Comparison of ENCODE assay signal across 24 cellular contexts in the genomic region with DNA sequence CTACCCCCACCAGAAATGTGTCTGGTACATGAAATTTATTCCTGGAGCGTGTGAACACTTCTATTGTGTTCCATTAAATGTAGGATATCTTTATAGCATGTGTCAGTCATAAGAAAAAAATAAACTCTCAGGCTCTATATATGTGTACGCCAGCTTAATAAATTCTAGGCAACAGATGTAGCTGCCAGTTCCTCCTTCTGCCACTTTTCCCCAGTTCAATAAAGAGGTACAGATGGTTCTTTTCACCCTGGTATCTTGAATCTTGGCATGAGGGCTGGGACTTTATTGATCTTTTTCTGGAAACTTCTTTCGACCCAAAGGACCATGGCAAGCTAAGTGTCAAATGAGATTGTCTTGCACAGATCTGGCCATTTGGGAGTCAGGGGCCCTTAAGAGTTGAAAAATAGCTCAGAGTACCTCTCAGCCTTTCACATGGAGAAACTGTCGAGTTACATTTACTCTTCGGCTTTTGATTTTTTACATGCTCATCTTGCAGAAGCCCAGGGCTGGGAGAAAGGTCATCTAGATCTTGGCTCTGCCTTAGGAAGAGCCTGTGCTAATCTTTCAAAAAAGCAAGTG.
"Had no signal": no experiment of that assay in that cellular context is flagged by ENCODE, and none has a peak within 500 bp of the region (broad histone marks: within the 10 kb centered on the region; RNA-seq: fewer than 3 reads in every experiment).

No MANE protein-coding gene starts in this region.

- ATAC-seq: left colon; left lung; lower lobe of right lung; naive thymus-derived CD8-positive, alpha-beta T cell; right cardiac atrium; sciatic nerve; stimulated activated effector memory CD8-positive, alpha-beta T cell treated with anti-CD3 and anti-CD28 coated beads, Interleukin-12 subunit alpha, Interleukin-12 subunit beta, amount 100 ng/mL, for 72 hours had no signal

- H3K36me3 ChIP-seq: left lung, lower lobe of right lung, neural progenitor cell, neutrophil, tibial nerve, uterus had no signal

- H3K4me3 ChIP-seq: left lung, lower lobe of right lung, neural progenitor cell, skin epidermis, tibial nerve, uterus had no signal

- H3K9me3 ChIP-seq: left lung, lower lobe of right lung, neutrophil, tibial nerve, uterus had no signal

- H3K4me1 ChIP-seq: left lung, lower lobe of right lung, neural progenitor cell, tibial nerve, uterus had no signal

- H3K27me3 ChIP-seq: left lung, neural progenitor cell, neutrophil, tibial nerve, uterus had no signal

- DNase-seq: hippocampal formation; kidney; left colon; left lung; lower lobe of right lung; mammary epithelial cell; mesenchymal stem cell; naive thymus-derived CD8-positive, alpha-beta T cell; nephron progenitor cell; occipital lobe; right cardiac atrium; stimulated activated CD4-positive, alpha-beta T cell treated with anti-CD3 and anti-CD28 coated beads, Interleukin-12 subunit alpha, Interleukin-12 subunit beta, amount 100 ng/mL, for 4 hours; stimulated activated CD4-positive, alpha-beta T cell treated with anti-CD3 and anti-CD28 coated beads, Interleukin-15, amount 100 ng/mL, for 24 hours; stimulated activated CD4-positive, alpha-beta T cell treated with anti-CD3 and anti-CD28 coated beads, Interleukin-2, amount 100 ng/mL, for 24 hours; stimulated activated CD4-positive, alpha-beta T cell treated with anti-CD3 and anti-CD28 coated beads, Interleukin-4, amount 100 ng/mL, for 1 hour; stimulated activated naive CD4-positive, alpha-beta T cell; substantia nigra; uterus had no signal

- H3K27ac ChIP-seq: left lung, lower lobe of right lung, neural progenitor cell, neutrophil, skin epidermis, tibial nerve, uterus had no signal
